25 cellular contexts compared by ENCODE assay signal in the genomic region with DNA sequence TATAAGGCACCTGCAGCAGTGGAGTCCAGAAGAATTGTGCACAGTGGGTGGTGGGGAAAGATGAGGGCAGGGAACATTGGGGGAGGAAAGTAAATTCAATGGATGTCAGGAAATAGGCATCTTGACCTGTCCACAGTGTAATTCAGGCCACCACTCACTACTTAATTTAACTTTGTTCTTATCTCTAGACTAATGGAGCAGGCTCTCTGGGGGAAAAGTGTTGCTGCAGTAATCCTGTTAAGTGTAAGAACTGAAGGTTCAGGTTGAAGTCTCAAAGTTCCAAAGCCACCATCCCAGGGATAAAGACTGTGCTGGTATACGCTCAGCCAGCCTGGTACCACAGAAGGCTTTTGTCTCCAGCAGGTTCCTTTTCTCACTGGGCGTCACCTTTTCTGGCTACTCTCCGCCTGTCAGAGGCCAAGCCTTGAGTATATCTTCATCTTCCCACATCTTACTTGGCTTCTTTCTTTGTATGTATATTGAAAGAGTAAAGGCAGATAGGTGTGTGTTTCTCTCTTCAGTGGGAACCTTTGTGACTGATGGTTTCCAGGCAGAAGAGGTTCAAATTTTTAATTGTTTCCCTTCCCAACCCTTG.
DNase-seq lines count a peak whose midpoint lies in the region; ATAC-seq and TF ChIP-seq lines count a peak whose summit lies in the region.
"Had no signal": no experiment of that assay in that cellular context is flagged by ENCODE, and none has a peak within 500 bp of the region (broad histone marks: within the 10 kb centered on the region; RNA-seq: fewer than 3 reads in every experiment).

No MANE protein-coding gene starts in this region.

- peak overlapping the region in 1 of 2 donors; percentile 0 for H3K27ac ChIP-seq in breast epithelium
- H3K27ac ChIP-seq in endodermal cell (ENCODE audit: low read depth, low read length) = no peak overlapping the region
- peak overlapping the region; percentile 82 to 90 (median 86) for H3K27ac ChIP-seq in transverse colon
- H3K27ac ChIP-seq in RWPE1 = no peak overlapping the region
- H3K27ac ChIP-seq: 22Rv1 had no signal

- H3K27ac Mint-ChIP-seq in MCF 10A (ENCODE audit: low read depth, unreplicated experiment) (peak overlapping the region; percentile 23), endodermal cell (peak overlapping the region; percentile 65), progenitor cell of endocrine pancreas (peak overlapping the region; percentile 26)
- H3K27ac Mint-ChIP-seq: CD4-positive, alpha-beta memory T cell; H9; memory B cell; naive B cell had no signal

- WGBS in endodermal cell (ENCODE audit: insufficient coverage in 1 of 2, insufficient read length in 1 of 2), 2 experiments = 70% methylated on average over 3 of the region's 3 CpGs; no CpG with 5 or more reads in 1 of the 2 experiments
- 65 to 100% methylated on average over 2 to 3 of the region's 3 CpGs for WGBS in transverse colon (ENCODE audit: low coverage in 1 of 2), 2 donors

- H3K9me3 ChIP-seq in breast epithelium (no peaks in the 10 kb centered on the region), endodermal cell (ENCODE audit: control insufficient read depth, low read length) (peaks cover 8% of the 10 kb centered on the region), transverse colon (no peaks in the 10 kb centered on the region)

- in situ Hi-C loops in transverse colon (cut with MboI; ENCODE audit: low pct_ligation_motif_present in 1 of 4, low pct_unique_long_range_greater_than_20kb in 1 of 4, low sequenced_read_pairs in 3 of 4) = no loop called here

- H3K9me3 Mint-ChIP-seq in MCF 10A (ENCODE audit: unreplicated experiment) (no peaks in the 10 kb centered on the region), endodermal cell (peaks cover 10% of the 10 kb centered on the region), progenitor cell of endocrine pancreas (ENCODE audit: low read depth) (no peaks in the 10 kb centered on the region)
- H3K9me3 Mint-ChIP-seq: activated T-cell treated with anti-CD3 and anti-CD28 coated beads, Interleukin-2, amount 50 U/mL, for 4 hours; CD4-positive, alpha-beta memory T cell; memory B cell had no signal

- no peak for TF ChIP-seq POLR2A in breast epithelium (IDR thresholded peaks at IDR 0.05)
- no peak for TF ChIP-seq POLR2A in transverse colon (IDR thresholded peaks at IDR 0.05)

- no peak overlapping the region for H3K9ac ChIP-seq in endodermal cell (ENCODE audit: extremely low read depth, low read length, poor library complexity, severe bottlenecking)

- H3K4me1 Mint-ChIP-seq in MCF 10A (ENCODE audit: insufficient read depth, unreplicated experiment) = peaks cover 54% of the 10 kb centered on the region
- peaks cover 56% of the 10 kb centered on the region for H3K4me1 Mint-ChIP-seq in endodermal cell
- H3K4me1 Mint-ChIP-seq in progenitor cell of endocrine pancreas (ENCODE audit: low read depth) = peaks cover 58% of the 10 kb centered on the region

- H3K36me3 Mint-ChIP-seq in MCF 10A (ENCODE audit: insufficient read depth, unreplicated experiment) (peaks cover 35% of the 10 kb centered on the region), endodermal cell (ENCODE audit: low read depth) (peaks cover 11% of the 10 kb centered on the region), progenitor cell of endocrine pancreas (ENCODE audit: insufficient read depth) (peaks cover 6% of the 10 kb centered on the region)
- H3K36me3 Mint-ChIP-seq: naive B cell had no signal

- H3K4me3 Mint-ChIP-seq in MCF 10A (ENCODE audit: unreplicated experiment) (no peak overlapping the region), endodermal cell (no peak overlapping the region), progenitor cell of endocrine pancreas (ENCODE audit: low read depth) (no peak overlapping the region)
- H3K4me3 Mint-ChIP-seq: activated T-cell treated with anti-CD3 and anti-CD28 coated beads, Interleukin-2, amount 50 U/mL, for 4 hours; CD4-positive, alpha-beta memory T cell; H9; memory B cell; naive B cell had no signal

- H3K36me3 ChIP-seq in breast epithelium (no peaks in the 10 kb centered on the region), endodermal cell (ENCODE audit: control insufficient read depth, insufficient read depth, low read length) (peaks cover 10% of the 10 kb centered on the region), transverse colon (no peaks in the 10 kb centered on the region)

- no peak for ATAC-seq in GM18867 (IDR thresholded peaks at IDR 0.05; ENCODE audit: unreplicated experiment)
- ATAC-seq: activated T-cell treated with anti-CD3 and anti-CD28 coated beads, Interleukin-2, amount 50 U/mL, for 4 hours; left cardiac atrium; sciatic nerve had no signal

- peaks cover 8 to 15% of the 10 kb centered on the region in 2 donors for H3K4me1 ChIP-seq in breast epithelium
- peaks cover 14% of the 10 kb centered on the region for H3K4me1 ChIP-seq in endodermal cell (ENCODE audit: control insufficient read depth, insufficient read depth, low read length)
- peaks cover 11 to 26% (median 17%) of the 10 kb centered on the region in 4 donors for H3K4me1 ChIP-seq in transverse colon

- BruUV-seq in MCF 10A (replicated peaks; lab: Mats Ljungman, UMichigan) = no TSS peak

- TF ChIP-seq EP300 in transverse colon (IDR thresholded peaks at IDR 0.05; ENCODE audit: low read depth) = no peak

- TF ChIP-seq CTCF in MCF 10A (IDR thresholded peaks at IDR 0.05; ENCODE audit: unreplicated experiment) = no peak
- TF ChIP-seq CTCF in breast epithelium (IDR thresholded peaks at IDR 0.05) = no peak
- no peak for TF ChIP-seq CTCF in endodermal cell (conservative IDR thresholded peaks at IDR 0.05)
- no peak for TF ChIP-seq CTCF in progenitor cell of endocrine pancreas (IDR thresholded peaks at IDR 0.05; ENCODE audit: unreplicated experiment)
- no peak for TF ChIP-seq CTCF in transverse colon (IDR thresholded peaks at IDR 0.05)
- no peak for TF ChIP-seq CTCF in RWPE1 (conservative IDR thresholded peaks at IDR 0.05; ENCODE audit: low read depth)

- CTCF ChIA-PET in MCF 10A (lab: Yijun Ruan, JAX) (interaction anchor here (0.6 kb wide), 1 partner anchor 33 kb away, joined by 4 read pairs; no protein-coding TSS in a partner anchor), RWPE1 (lab: Yijun Ruan, JAX) (no interaction called here)

- POLR2A ChIA-PET in MCF 10A (lab: Yijun Ruan, JAX) = interaction anchor here (0.6 kb wide), 1 partner anchor 9 kb away, joined by 5 read pairs; no protein-coding TSS in a partner anchor
- POLR2A ChIA-PET in RWPE1 (lab: Yijun Ruan, JAX; ENCODE audit: low non-redundant PET) = no interaction called here

- DNase-seq in MCF 10A (ENCODE audit: unreplicated experiment) (no peak), breast epithelium (ENCODE audit: low spot score in 2 of 2) (no peak), endodermal cell (peak; percentile 66), progenitor cell of endocrine pancreas (ENCODE audit: low spot score, unreplicated experiment) (no peak), transverse colon (no peak), RWPE1 (ENCODE audit: low spot score) (no peak), NCI-H1105 treated with DMSO at 0.1 percent for 48 hours (lab: John Stamatoyannopoulos, UW) (no peak)
- DNase-seq: activated naive CD4-positive, alpha-beta T cell treated with Interleukin-2 at 50 U/mL for 16 hours; activated T-cell treated with anti-CD3 and anti-CD28 coated beads, Interleukin-2, amount 50 U/mL, for 4 hours; amniotic stem cell; CD4-positive, alpha-beta memory T cell; DMS153; effector CD4-positive, alpha-beta T cell; H9; KBM-7; left cardiac atrium; naive B cell; NCI-H1694 treated with DMSO at 0.1 percent for 48 hours; NCI-H748 treated with DMSO at 0.1 percent for 48 hours; SHP77 treated with DMSO at 0.1 percent for 48 hours; stimulated activated CD8-positive, alpha-beta memory T cell treated with anti-CD3 and anti-CD28 coated beads, Interleukin-4, amount 100 ng/mL, for 48 hours had no signal

- intact Hi-C loops in MCF 10A (cut with micrococcal nuclease) = no loop called here
- intact Hi-C loops in breast epithelium (cut with DNase I; ENCODE audit: low total_unique reads) = loop anchor here (10.0 kb wide), 1 partner anchor 64 kb away; no protein-coding TSS in a partner anchor
- intact Hi-C loops in transverse colon (cut with DNase I; ENCODE audit: low total_unique reads) = loop anchor here (10.0 kb wide), 1 partner anchor 66 kb away; no protein-coding TSS in a partner anchor

- no peak overlapping the region for H3K4me3 ChIP-seq in breast epithelium
- H3K4me3 ChIP-seq in endodermal cell (ENCODE audit: low read length) = no peak overlapping the region
- no peak overlapping the region for H3K4me3 ChIP-seq in transverse colon

- H3K27me3 Mint-ChIP-seq in MCF 10A (ENCODE audit: insufficient read depth, unreplicated experiment) (no peaks in the 10 kb centered on the region), endodermal cell (ENCODE audit: insufficient read depth) (no peaks in the 10 kb centered on the region), progenitor cell of endocrine pancreas (no peaks in the 10 kb centered on the region)

- no peaks in the 10 kb centered on the region for H3K27me3 ChIP-seq in breast epithelium
- H3K27me3 ChIP-seq in endodermal cell (ENCODE audit: control insufficient read depth, insufficient read depth, low read length, poor library complexity, severe bottlenecking) = no peaks in the 10 kb centered on the region
- H3K27me3 ChIP-seq in transverse colon = no peaks in the 10 kb centered on the region

Comparison
In these comparisons a context has a peak if more than half of its experiments do, and no peak if none do; other contexts are left out.
1. H3K27ac ChIP-seq: peak in transverse colon (4 of 4); none in endodermal cell (single experiment) and RWPE1 (single experiment).
2. Peak in every context shown above with its lines, with median percentiles within 50 percentile points of each other: H3K27ac Mint-ChIP-seq.